In the genomic region with DNA sequence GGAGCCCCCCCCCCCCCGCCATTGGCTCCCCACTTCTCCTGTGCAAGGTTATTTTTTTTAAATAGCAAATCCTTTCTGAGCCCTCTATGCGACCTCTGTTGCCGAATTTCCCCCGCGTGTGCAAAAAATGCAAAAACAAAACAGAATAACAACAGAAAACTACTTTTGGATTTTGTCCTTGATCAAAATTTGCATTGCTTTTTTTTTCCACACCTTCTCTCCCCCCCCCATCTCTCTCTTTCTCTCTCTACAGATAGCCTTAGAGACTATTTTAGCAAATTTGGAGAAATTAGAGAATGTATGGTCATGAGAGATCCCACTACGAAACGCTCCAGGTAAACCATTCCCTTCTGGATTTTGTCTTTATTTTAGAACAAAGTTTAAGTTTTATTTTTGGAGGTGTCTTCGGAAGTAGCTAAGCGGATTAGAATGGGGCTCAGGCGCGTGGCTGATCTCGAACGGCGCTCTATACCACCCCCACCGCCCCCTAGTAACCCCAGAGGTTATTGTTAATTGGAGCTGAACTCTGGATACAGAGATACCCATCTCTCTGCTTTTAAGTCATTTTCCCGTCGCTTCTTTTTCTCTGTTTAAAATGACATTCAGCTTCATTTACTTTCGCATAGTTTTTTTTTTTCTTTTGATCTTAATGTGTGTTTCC, we compare ENCODE assay signal across 8 cellular contexts. TPM values are rescaled to one million over a fixed set of nuclear protein-coding genes. Genes with fewer than 3 reads are reported as not detected.
A peak's percentile ranks its signal among the peaks of the same experiment; 100 is the strongest.
DNase-seq lines count a peak whose midpoint lies in the region; ATAC-seq and TF ChIP-seq lines count a peak whose summit lies in the region.

No MANE protein-coding gene starts in this region.

- H3K27ac ChIP-seq in HL-60 (replicated peaks): peak overlapping the region; percentile 52

- H3K4me3 ChIP-seq in BJ (ENCODE audit: low read depth, low read length) (peak overlapping the region; percentile 63), HL-60 (replicated peaks; ENCODE audit: insufficient read depth, low read length) (peak overlapping the region; percentile 69), iPS-11a (ENCODE audit: low read depth, low read length) (peak overlapping the region; percentile 40)

- CTCF ChIA-PET in BJ (lab: Yijun Ruan, JAX): interaction anchor here (0.6 to 2.6 kb wide), 5 partner anchors 12 to 415 kb away, joined by 3 to 15 read pairs (median 3); no protein-coding TSS in a partner anchor

- peak overlapping the region; percentile 89 for H3K4me3 Mint-ChIP-seq in activated T-helper 1 cell treated with anti-CD3 and anti-CD28 coated beads, Interleukin-12 subunit alpha, Interleukin-12 subunit beta, Interleukin-2, Interleukin-4 antibody, amounts not matched to agents 30 ng/mL and 10 ng/mL and 1 ng/mL, durations not matched to agents 14 hours and 24 hours and 36 hours
- peak overlapping the region; percentile 91 for H3K4me3 Mint-ChIP-seq in stimulated activated effector memory CD8-positive, alpha-beta T cell treated with anti-CD3 and anti-CD28 coated beads, Interleukin-12 subunit alpha, Interleukin-12 subunit beta, amount 100 ng/mL, for 72 hours

- TF ChIP-seq CTCF in BJ (IDR thresholded peaks at IDR 0.05; ENCODE audit: insufficient read depth, low read depth, low read length): no peak
- TF ChIP-seq CTCF in HL-60 (IDR thresholded peaks at IDR 0.05; ENCODE audit: insufficient read depth, low read length): no peak

- H3K36me3 Mint-ChIP-seq in activated T-helper 1 cell treated with anti-CD3 and anti-CD28 coated beads, Interleukin-12 subunit alpha, Interleukin-12 subunit beta, Interleukin-2, Interleukin-4 antibody, amounts not matched to agents 30 ng/mL and 10 ng/mL and 1 ng/mL, durations not matched to agents 14 hours and 24 hours and 36 hours (ENCODE audit: low read depth): peaks cover 39% of the 10 kb centered on the region
- H3K36me3 Mint-ChIP-seq in stimulated activated effector memory CD8-positive, alpha-beta T cell treated with anti-CD3 and anti-CD28 coated beads, Interleukin-12 subunit alpha, Interleukin-12 subunit beta, amount 100 ng/mL, for 72 hours: peaks cover 56% of the 10 kb centered on the region

- peaks cover 60% of the 10 kb centered on the region for H3K4me1 Mint-ChIP-seq in activated T-helper 1 cell treated with anti-CD3 and anti-CD28 coated beads, Interleukin-12 subunit alpha, Interleukin-12 subunit beta, Interleukin-2, Interleukin-4 antibody, amounts not matched to agents 30 ng/mL and 10 ng/mL and 1 ng/mL, durations not matched to agents 14 hours and 24 hours and 36 hours (ENCODE audit: low read depth)
- H3K4me1 Mint-ChIP-seq in stimulated activated effector memory CD8-positive, alpha-beta T cell treated with anti-CD3 and anti-CD28 coated beads, Interleukin-12 subunit alpha, Interleukin-12 subunit beta, amount 100 ng/mL, for 72 hours: peaks cover 37% of the 10 kb centered on the region

- no peaks in the 10 kb centered on the region for H3K27me3 Mint-ChIP-seq in activated T-helper 1 cell treated with anti-CD3 and anti-CD28 coated beads, Interleukin-12 subunit alpha, Interleukin-12 subunit beta, Interleukin-2, Interleukin-4 antibody, amounts not matched to agents 30 ng/mL and 10 ng/mL and 1 ng/mL, durations not matched to agents 14 hours and 24 hours and 36 hours (ENCODE audit: insufficient read depth)

- H3K9me3 Mint-ChIP-seq in activated T-helper 1 cell treated with anti-CD3 and anti-CD28 coated beads, Interleukin-12 subunit alpha, Interleukin-12 subunit beta, Interleukin-2, Interleukin-4 antibody, amounts not matched to agents 30 ng/mL and 10 ng/mL and 1 ng/mL, durations not matched to agents 14 hours and 24 hours and 36 hours: no peaks in the 10 kb centered on the region
- H3K9me3 Mint-ChIP-seq in stimulated activated effector memory CD8-positive, alpha-beta T cell treated with anti-CD3 and anti-CD28 coated beads, Interleukin-12 subunit alpha, Interleukin-12 subunit beta, amount 100 ng/mL, for 72 hours: no peaks in the 10 kb centered on the region

- POLR2A ChIA-PET in BJ (lab: Charles Lee): interaction anchor here (1.0 kb wide), 1 partner anchor 216 kb away, joined by 4 read pairs; no protein-coding TSS in a partner anchor

- H3K36me3 ChIP-seq in BJ (ENCODE audit: control insufficient read depth, insufficient read depth, low read length): no peaks in the 10 kb centered on the region

- peak overlapping the region; percentile 93 for H3K27ac Mint-ChIP-seq in activated T-helper 1 cell treated with anti-CD3 and anti-CD28 coated beads, Interleukin-12 subunit alpha, Interleukin-12 subunit beta, Interleukin-2, Interleukin-4 antibody, amounts not matched to agents 30 ng/mL and 10 ng/mL and 1 ng/mL, durations not matched to agents 14 hours and 24 hours and 36 hours
- peak overlapping the region; percentile 90 for H3K27ac Mint-ChIP-seq in stimulated activated effector memory CD8-positive, alpha-beta T cell treated with anti-CD3 and anti-CD28 coated beads, Interleukin-12 subunit alpha, Interleukin-12 subunit beta, amount 100 ng/mL, for 72 hours

- intact Hi-C loops in activated T-helper 1 cell treated with anti-CD3 and anti-CD28 coated beads, Interleukin-12 subunit alpha, Interleukin-12 subunit beta, Interleukin-2, Interleukin-4 antibody, amounts not matched to agents 30 ng/mL and 10 ng/mL and 1 ng/mL, durations not matched to agents 14 hours and 24 hours and 36 hours (cut with micrococcal nuclease): loop anchor here (1.0 to 10.0 kb wide), 5 partner anchors 40 to 420 kb away; partner anchors contain the start of gene AKAP1

- no peak for ATAC-seq in stimulated activated effector memory CD8-positive, alpha-beta T cell treated with anti-CD3 and anti-CD28 coated beads, Interleukin-12 subunit alpha, Interleukin-12 subunit beta, amount 100 ng/mL, for 72 hours
- no peak for ATAC-seq in activated CD4-positive, CD25-positive, alpha-beta regulatory T cell treated with anti-CD3 and anti-CD28 coated beads, Interleukin-2, amount 50 U/mL, for 24 hours
- ATAC-seq in HG03139 (IDR thresholded peaks at IDR 0.05; ENCODE audit: unreplicated experiment): no peak
- ATAC-seq in GM21619 (IDR thresholded peaks at IDR 0.05; ENCODE audit: unreplicated experiment): no peak

- DNase-seq in BJ (ENCODE audit: low read depth) (no peak), HL-60 (ENCODE audit: low read depth in 1 of 2, low spot score in 1 of 2) (no peak)
- DNase-seq in activated T-helper 1 cell treated with anti-CD3 and anti-CD28 coated beads, Interleukin-12 subunit alpha, Interleukin-12 subunit beta, Interleukin-2, Interleukin-4 antibody, amounts not matched to agents 30 ng/mL and 10 ng/mL and 1 ng/mL, durations not matched to agents 14 hours and 24 hours and 36 hours (ENCODE audit: low spot score): no peak
- no peak for DNase-seq in stimulated activated effector memory CD8-positive, alpha-beta T cell treated with anti-CD3 and anti-CD28 coated beads, Interleukin-12 subunit alpha, Interleukin-12 subunit beta, amount 100 ng/mL, for 72 hours (ENCODE audit: low spot score in 2 of 2)

- H3K27me3 ChIP-seq in BJ (ENCODE audit: control insufficient read depth, insufficient read depth, low read length) (peaks cover 8% of the 10 kb centered on the region), HL-60 (ENCODE audit: insufficient read depth, poor library complexity, severe bottlenecking) (no peaks in the 10 kb centered on the region)

RNA-seq across cellular contexts. Expression of gene MSI2, which starts 1.0 kb away (rescaled TPM):
- polyA plus RNA-seq in BJ (2011; rRNA removed): 9.2 and 11.6 TPM in 2 replicates
- polyA minus RNA-seq in BJ (2011; rRNA and poly(A)+ RNA removed): 18.7 and 19.0 TPM in 2 replicates
- 272 and 278 TPM in 2 replicates for total RNA-seq in activated T-helper 1 cell treated with anti-CD3 and anti-CD28 coated beads, Interleukin-12 subunit alpha, Interleukin-12 subunit beta, Interleukin-2, Interleukin-4 antibody, amounts not matched to agents 30 ng/mL and 10 ng/mL and 1 ng/mL, durations not matched to agents 14 hours and 24 hours and 36 hours
